In genomic region chr12:21812340-21812739, GRCh38 we compare ENCODE assay signal across 6 cellular contexts. TPM values are rescaled to one million over a fixed set of nuclear protein-coding genes. Genes with fewer than 3 reads are reported as not detected.
"Had no signal": no experiment of that assay in that cellular context is flagged by ENCODE, and none has a peak within 500 bp of the region (broad histone marks: within the 10 kb centered on the region; RNA-seq: fewer than 3 reads in every experiment).

No MANE protein-coding gene starts in this region.

RNA-seq across cellular contexts. Expression of gene KCNJ8, which starts 37.8 kb away (rescaled TPM):
- total RNA-seq: lung microvascular endothelial cell; mammary epithelial cell; mononuclear cell; naive thymus-derived CD4-positive, alpha-beta T cell had no signal
- polyA plus RNA-seq: immature natural killer cell; keratinocyte; mammary epithelial cell; naive thymus-derived CD4-positive, alpha-beta T cell had no signal
